Comparison of ENCODE assay signal across 10 cellular contexts in the genomic region with DNA sequence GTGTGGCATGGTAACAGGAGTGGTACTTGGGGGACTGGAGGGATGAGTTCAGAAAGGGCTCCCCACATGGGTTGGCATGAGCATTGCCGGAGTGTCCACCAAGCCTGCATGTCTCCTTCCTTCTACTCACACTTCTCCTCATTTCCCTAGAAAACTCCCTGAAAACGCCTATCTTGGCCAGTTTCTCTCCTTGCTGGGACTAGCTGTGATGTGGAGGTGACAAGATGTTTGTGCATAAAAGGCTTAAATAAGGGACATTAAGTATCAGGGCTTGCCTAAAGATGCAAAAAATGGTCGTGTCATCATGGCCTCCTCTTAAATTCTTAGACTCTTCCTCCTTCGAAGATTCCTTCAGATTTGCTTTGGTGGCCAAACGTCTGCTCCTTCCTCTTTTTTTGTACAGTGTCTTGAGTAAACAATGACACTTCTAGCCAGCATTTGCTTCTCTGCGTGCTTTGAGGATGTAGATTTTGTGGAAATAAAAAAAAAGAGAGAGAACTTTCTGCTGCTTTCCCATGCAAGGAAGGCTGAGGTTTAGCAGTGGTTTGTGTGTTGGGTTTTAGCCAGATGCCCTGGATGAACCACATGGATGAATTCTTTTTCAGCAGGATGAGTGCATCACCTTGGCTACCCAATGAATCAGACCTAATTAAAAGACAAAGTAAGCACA.
DNase-seq lines count a peak whose midpoint lies in the region; ATAC-seq, FAIRE-seq and TF ChIP-seq lines count a peak whose summit lies in the region.
"Had no signal": no experiment of that assay in that cellular context is flagged by ENCODE, and none has a peak within 500 bp of the region (broad histone marks: within the 10 kb centered on the region; RNA-seq: fewer than 3 reads in every experiment).

No MANE protein-coding gene starts in this region.

- no peaks in the 10 kb centered on the region for H3K36me3 Mint-ChIP-seq in astrocyte (ENCODE audit: low read depth, unreplicated experiment)

- peak overlapping the region; percentile 7 for H2AFZ ChIP-seq in astrocyte (ENCODE audit: low read depth, low read length)

- intact Hi-C loops in lower lobe of right lung (cut with DNase I) (no loop called here), tibial artery (cut with DNase I; ENCODE audit: low total_unique reads) (no loop called here), gastrocnemius medialis (cut with DNase I; ENCODE audit: low total_unique reads) (no loop called here)

- TF ChIP-seq POLR2A in gastrocnemius medialis (IDR thresholded peaks at IDR 0.05), result no peak

- H3K27ac ChIP-seq in astrocyte (ENCODE audit: low read depth, low read length) (peak overlapping the region; percentile 71), lower lobe of right lung (peak overlapping the region; percentile 42), tibial artery (no peak overlapping the region), gastrocnemius medialis (no peak overlapping the region)

- no peaks in the 10 kb centered on the region for H3K27me3 Mint-ChIP-seq in astrocyte (ENCODE audit: low read depth, unreplicated experiment)

- H3K36me3 ChIP-seq in BE2C, result no peaks in the 10 kb centered on the region
- H3K36me3 ChIP-seq in astrocyte (ENCODE audit: insufficient read depth, low read length), result no peaks in the 10 kb centered on the region
- no peaks in the 10 kb centered on the region for H3K36me3 ChIP-seq in lower lobe of right lung
- H3K36me3 ChIP-seq in tibial artery, result no peaks in the 10 kb centered on the region
- H3K36me3 ChIP-seq in gastrocnemius medialis, result no peaks in the 10 kb centered on the region

- H3K4me3 ChIP-seq in BE2C (ENCODE audit: low read depth, low read length) (no peak overlapping the region), astrocyte (ENCODE audit: insufficient read depth, low read depth, low read length) (no peak overlapping the region), lower lobe of right lung (no peak overlapping the region), tibial artery (no peak overlapping the region), gastrocnemius medialis (no peak overlapping the region)

- in situ Hi-C loops in gastrocnemius medialis (cut with MboI; ENCODE audit: low sequenced_read_pairs in 4 of 4), result loop anchor here in 1 of 4 donors (25.0 kb wide), 1 partner anchor 112 kb away; no protein-coding TSS in a partner anchor

- no peaks in the 10 kb centered on the region for H4K20me1 ChIP-seq in astrocyte (ENCODE audit: insufficient read depth, low read length)

- TF ChIP-seq CTCF in BE2C (IDR thresholded peaks at IDR 0.05; ENCODE audit: low read depth, low read length) (0 out of 2 replicates have a peak, but pooled peaks have one; percentile 9), astrocyte (IDR thresholded peaks at IDR 0.05; ENCODE audit: insufficient read depth, low read depth, low read length) (no peak), lower lobe of right lung (IDR thresholded peaks at IDR 0.05) (no peak), tibial artery (IDR thresholded peaks at IDR 0.05) (no peak), gastrocnemius medialis (IDR thresholded peaks at IDR 0.05 in 4 of 5, conservative IDR thresholded peaks at IDR 0.05 in 1 of 5) (no peak)

- H3K4me2 ChIP-seq in astrocyte (ENCODE audit: low read length), result peak overlapping the region; percentile 53

- H3K9me3 ChIP-seq in BE2C (no peaks in the 10 kb centered on the region), astrocyte (ENCODE audit: insufficient read depth, low read depth, low read length) (no peaks in the 10 kb centered on the region), lower lobe of right lung (no peaks in the 10 kb centered on the region), tibial artery (no peaks in the 10 kb centered on the region), gastrocnemius medialis (no peaks in the 10 kb centered on the region)

- peaks cover 37% of the 10 kb centered on the region for H3K4me1 Mint-ChIP-seq in astrocyte (ENCODE audit: low read depth, unreplicated experiment)

- DNase-seq in BE2C (no peak), KG1 (lab: John Stamatoyannopoulos, UW) (peak; percentile 54), astrocyte (ENCODE audit: low read depth) (peak; percentile 97), lower lobe of right lung (no peak), tibial artery (no peak), gastrocnemius medialis (no peak)
- no peak for DNase-seq in activated naive CD4-positive, alpha-beta T cell treated with Interleukin-2 at 50 U/mL for 16 hours
- DNase-seq: activated gamma-delta T cell; stimulated activated CD4-positive, alpha-beta T cell treated with anti-CD3 and anti-CD28 coated beads, Interleukin-4, amount 100 ng/mL, for 4 hours had no signal

- H3K4me1 ChIP-seq in BE2C, result no peaks in the 10 kb centered on the region
- H3K4me1 ChIP-seq in astrocyte (ENCODE audit: insufficient read depth, low read length), result peaks cover 40% of the 10 kb centered on the region
- H3K4me1 ChIP-seq in lower lobe of right lung, result peaks cover 49% of the 10 kb centered on the region
- no peaks in the 10 kb centered on the region for H3K4me1 ChIP-seq in tibial artery
- peaks cover 0 to 5% of the 10 kb centered on the region in 2 donors for H3K4me1 ChIP-seq in gastrocnemius medialis

- H3K79me2 ChIP-seq in astrocyte (ENCODE audit: insufficient read depth, low read length), result no peaks in the 10 kb centered on the region

- ATAC-seq in lower lobe of right lung (peak; percentile 31 to 43), gastrocnemius medialis (no peak)
- no peak for ATAC-seq in activated CD4-positive, CD25-positive, alpha-beta regulatory T cell treated with anti-CD3 and anti-CD28 coated beads, Interleukin-2, amount 50 U/mL, for 24 hours

- H3K4me3 Mint-ChIP-seq in astrocyte (ENCODE audit: unreplicated experiment), result no peak overlapping the region

- H3K9me3 Mint-ChIP-seq in astrocyte (ENCODE audit: unreplicated experiment), result peaks cover 2% of the 10 kb centered on the region

- no peaks in the 10 kb centered on the region for H3K27me3 ChIP-seq in BE2C
- H3K27me3 ChIP-seq in astrocyte (ENCODE audit: insufficient read depth, low read length), result no peaks in the 10 kb centered on the region
- H3K27me3 ChIP-seq in lower lobe of right lung (ENCODE audit: low read depth), result no peaks in the 10 kb centered on the region
- H3K27me3 ChIP-seq in tibial artery, result no peaks in the 10 kb centered on the region
- H3K27me3 ChIP-seq in gastrocnemius medialis, result no peaks in the 10 kb centered on the region

- H3K27ac Mint-ChIP-seq in astrocyte (ENCODE audit: unreplicated experiment), result peak overlapping the region; percentile 29

- FAIRE-seq in astrocyte (lab: Jason Lieb, UNC), result no peak

- H3K9ac ChIP-seq in astrocyte (ENCODE audit: low read length), result peak overlapping the region; percentile 47

Comparison
In these comparisons a context has a peak if more than half of its experiments do, and no peak if none do; other contexts are left out.
1. DNase-seq: peak in KG1 (single experiment) and astrocyte (single experiment); none in BE2C (single experiment), lower lobe of right lung (single experiment), tibial artery (0 of 2), gastrocnemius medialis (0 of 2) and activated naive CD4-positive, alpha-beta T cell treated with Interleukin-2 at 50 U/mL for 16 hours (single experiment).
2. H3K27ac ChIP-seq: peak in astrocyte (single experiment) and lower lobe of right lung (single experiment); none in tibial artery (0 of 2) and gastrocnemius medialis (0 of 4).
3. ATAC-seq: peak in lower lobe of right lung (2 of 2); none in gastrocnemius medialis (0 of 2) and activated CD4-positive, CD25-positive, alpha-beta regulatory T cell treated with anti-CD3 and anti-CD28 coated beads, Interleukin-2, amount 50 U/mL, for 24 hours (0 of 2).